Comparison of ENCODE assay signal across 25 cellular contexts in genomic region chr6:24396764-24397163, GRCh38. TPM values are rescaled to one million over a fixed set of nuclear protein-coding genes. Genes with fewer than 3 reads are reported as not detected.
"Had no signal": no experiment of that assay in that cellular context is flagged by ENCODE, and none has a peak within 500 bp of the region (broad histone marks: within the 10 kb centered on the region; RNA-seq: fewer than 3 reads in every experiment).

No MANE protein-coding gene starts in this region.

- DNase-seq: activated CD4-positive, alpha-beta memory T cell treated with anti-CD3 and anti-CD28 coated beads, Interleukin-2, amount 10 ng/mL, durations not matched to agents 7 days and 5 days; activated CD4-positive, alpha-beta T cell treated with anti-CD3 and anti-CD28 coated beads for 36 hours; activated CD4-positive, alpha-beta T cell treated with anti-CD3 and anti-CD28 coated beads, Interleukin-2, amount 50 U/mL, for 1 hour; activated naive CD4-positive, alpha-beta T cell; amygdala; Karpas-422; MM.1S; NCI-H1048; NCI-H146; NCI-H187 treated with DMSO at 0.1 percent for 48 hours; NCI-H2081 treated with DMSO at 0.1 percent for 48 hours; NCI-H446 treated with DMSO at 0.1 percent for 48 hours; NCI-H524 treated with DMSO at 0.1 percent for 48 hours; NCI-H748 treated with DMSO at 0.1 percent for 48 hours; RPMI8226; T-helper 1 cell had no signal

- H3K27ac ChIP-seq: SK-N-MC, VCaP had no signal

- H3K36me3 Mint-ChIP-seq: brain had no signal

- H3K9me3 Mint-ChIP-seq: activated CD4-positive, alpha-beta memory T cell treated with anti-CD3 and anti-CD28 coated beads, Interleukin-2, amount 10 ng/mL, durations not matched to agents 7 days and 5 days; activated naive CD4-positive, alpha-beta T cell treated with anti-CD3 and anti-CD28 coated beads, Interleukin-2, amount 50 U/mL, for 24 hours; central memory CD8-positive, alpha-beta T cell had no signal

- ATAC-seq: activated CD4-positive, alpha-beta T cell treated with anti-CD3 and anti-CD28 coated beads for 36 hours; Panc1; Right ventricle myocardium inferior had no signal

- H3K4me3 ChIP-seq: SK-N-MC had no signal

- FAIRE-seq: astrocyte had no signal

- H3K4me3 Mint-ChIP-seq: activated CD4-positive, alpha-beta memory T cell treated with anti-CD3 and anti-CD28 coated beads, Interleukin-2, amount 10 ng/mL, durations not matched to agents 7 days and 5 days; activated CD4-positive, alpha-beta T cell treated with anti-CD3 and anti-CD28 coated beads for 36 hours; activated naive CD4-positive, alpha-beta T cell treated with anti-CD3 and anti-CD28 coated beads, Interleukin-2, amount 50 U/mL, for 24 hours; central memory CD8-positive, alpha-beta T cell had no signal

- H3K4me1 Mint-ChIP-seq: activated CD4-positive, alpha-beta T cell treated with anti-CD3 and anti-CD28 coated beads for 36 hours; activated naive CD4-positive, alpha-beta T cell treated with anti-CD3 and anti-CD28 coated beads, Interleukin-2, amount 50 U/mL, for 24 hours; central memory CD8-positive, alpha-beta T cell had no signal

RNA-seq across cellular contexts. Expression of gene DCDC2, which starts 38.9 kb away (rescaled TPM):
- total RNA-seq: activated CD4-positive, alpha-beta memory T cell treated with anti-CD3 and anti-CD28 coated beads, Interleukin-2, amount 10 ng/mL, durations not matched to agents 7 days and 5 days; Right ventricle myocardium inferior; T-helper 2 cell treated with Interferon-gamma antibody and Interleukin-4, amounts not matched to agents 100 ng/mL and 5 ng/mL, for 36 hours had no signal
